In the genomic region with DNA sequence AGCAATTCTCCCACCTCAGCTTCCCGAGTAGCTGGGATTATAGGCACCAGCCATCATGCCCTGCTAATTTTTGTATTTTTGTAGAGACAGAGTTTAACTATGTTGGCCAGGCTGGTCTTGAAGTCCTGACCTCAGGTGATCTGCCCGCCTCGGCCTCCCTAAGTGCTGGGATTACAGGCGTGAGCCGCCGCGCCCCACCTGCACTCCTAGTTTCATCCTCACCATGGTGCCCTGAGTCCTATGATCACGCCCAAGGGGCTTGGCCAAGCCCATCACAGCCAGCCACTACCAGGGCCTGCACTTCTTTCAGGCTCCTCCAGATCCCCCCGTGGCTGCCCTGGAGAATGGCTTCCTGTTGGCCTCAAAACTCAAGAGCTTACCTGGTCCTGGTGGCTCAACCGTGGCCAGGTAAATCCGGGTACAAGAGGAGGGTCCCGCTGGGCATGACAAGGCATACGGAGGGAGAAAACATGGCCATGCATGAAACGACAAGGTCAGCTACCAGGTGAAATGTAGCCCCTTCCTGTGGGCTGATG, we compare ENCODE assay signal across 9 cellular contexts. TPM values are rescaled to one million over a fixed set of nuclear protein-coding genes. Genes with fewer than 3 reads are reported as not detected.
DNase-seq lines count a peak whose midpoint lies in the region; ATAC-seq and TF ChIP-seq lines count a peak whose summit lies in the region.
"Had no signal": no experiment of that assay in that cellular context is flagged by ENCODE, and none has a peak within 500 bp of the region (broad histone marks: within the 10 kb centered on the region; RNA-seq: fewer than 3 reads in every experiment).

No MANE protein-coding gene starts in this region.

- ATAC-seq in gastroesophageal sphincter: no peak

- no peaks in the 10 kb centered on the region for H3K27me3 ChIP-seq in NT2/D1 (ENCODE audit: insufficient read depth, insufficient read length)
- H3K27me3 ChIP-seq in gastroesophageal sphincter: no peaks in the 10 kb centered on the region
- no peaks in the 10 kb centered on the region for H3K27me3 ChIP-seq in stomach smooth muscle (ENCODE audit: control insufficient read depth in 1 of 2, insufficient read depth in 2 of 2, low read length in 2 of 2)
- H3K27me3 ChIP-seq in suprapubic skin: no peaks in the 10 kb centered on the region
- H3K27me3 ChIP-seq: Peyer's patch had no signal

- 0 to 59% methylated on average over 1 to 2 of the region's 14 CpGs for WGBS in gastroesophageal sphincter (ENCODE audit: low coverage in 1 of 2), 2 donors
- 69% methylated on average over 12 of the region's 14 CpGs for WGBS in suprapubic skin

- peak overlapping the region in 3 of 4 donors; percentile 74 to 85 (median 74) for H3K27ac ChIP-seq in gastroesophageal sphincter
- peak overlapping the region; percentile 74 for H3K27ac ChIP-seq in stomach smooth muscle (ENCODE audit: low read length)
- no peak overlapping the region for H3K27ac ChIP-seq in suprapubic skin

- TF ChIP-seq EP300 in gastroesophageal sphincter (IDR thresholded peaks at IDR 0.05) (no peak), suprapubic skin (IDR thresholded peaks at IDR 0.05) (no peak)

- TF ChIP-seq POLR2A in gastroesophageal sphincter (IDR thresholded peaks at IDR 0.05) (no peak), suprapubic skin (IDR thresholded peaks at IDR 0.05) (no peak)

- H3K4me3 ChIP-seq in NT2/D1 (ENCODE audit: insufficient read length, low read depth): no peak overlapping the region
- H3K4me3 ChIP-seq in gastroesophageal sphincter: no peak overlapping the region
- H3K4me3 ChIP-seq in stomach smooth muscle (ENCODE audit: low read length in 2 of 2): peak overlapping the region in 1 of 2 donors; percentile 49
- H3K4me3 ChIP-seq in suprapubic skin: no peak overlapping the region
- H3K4me3 ChIP-seq: Peyer's patch had no signal

- H3K4me1 ChIP-seq in NT2/D1 (ENCODE audit: insufficient read depth, insufficient read length) (peaks cover 26% of the 10 kb centered on the region), gastroesophageal sphincter (peaks cover 0 to 46% (median 29%) of the 10 kb centered on the region in 3 donors), stomach smooth muscle (ENCODE audit: control insufficient read depth, insufficient read depth, low read length) (peaks cover 30% of the 10 kb centered on the region), suprapubic skin (peaks cover 31% of the 10 kb centered on the region)

- peak overlapping the region; percentile 79 for H3K9ac ChIP-seq in NT2/D1 (ENCODE audit: insufficient read length, low read depth)
- peak overlapping the region in 1 of 2 donors; percentile 47 for H3K9ac ChIP-seq in stomach smooth muscle (ENCODE audit: low read length in 2 of 2)

- DNase-seq in NT2/D1 (ENCODE audit: low read depth, low spot score) (no peak), nucleus accumbens (lab: John Stamatoyannopoulos, UW) (no peak), suprapubic skin (ENCODE audit: low spot score in 2 of 2) (no peak)
- DNase-seq: cerebellar nuclear complex; Peyer's patch; stimulated activated naive CD4-positive, alpha-beta T cell had no signal

- no peak for TF ChIP-seq CTCF in gastroesophageal sphincter (IDR thresholded peaks at IDR 0.05)
- no peak for TF ChIP-seq CTCF in suprapubic skin (IDR thresholded peaks at IDR 0.05)

- H3K9me3 ChIP-seq in NT2/D1 (ENCODE audit: insufficient read depth, low read length): no peaks in the 10 kb centered on the region
- H3K9me3 ChIP-seq in gastroesophageal sphincter: no peaks in the 10 kb centered on the region
- H3K9me3 ChIP-seq in stomach smooth muscle (ENCODE audit: control insufficient read depth in 2 of 2, low read length in 2 of 2): no peaks in the 10 kb centered on the region
- H3K9me3 ChIP-seq in suprapubic skin: no peaks in the 10 kb centered on the region
- H3K9me3 ChIP-seq: Peyer's patch had no signal

- no peaks in the 10 kb centered on the region for H3K36me3 ChIP-seq in NT2/D1 (ENCODE audit: insufficient read depth, insufficient read length, low read length)
- H3K36me3 ChIP-seq in gastroesophageal sphincter: no peaks in the 10 kb centered on the region
- H3K36me3 ChIP-seq in stomach smooth muscle (ENCODE audit: control insufficient read depth in 2 of 2, insufficient read depth in 2 of 2, low read length in 2 of 2): no peaks in the 10 kb centered on the region
- H3K36me3 ChIP-seq in suprapubic skin: no peaks in the 10 kb centered on the region
- H3K36me3 ChIP-seq: Peyer's patch had no signal

RNA-seq across cellular contexts. Expression of a gene that starts 20.4 kb away (rescaled TPM):
- total RNA-seq in gastroesophageal sphincter: 1 to 10 TPM; 3.3 to 5.9 (median 4.7) TPM
- total RNA-seq in suprapubic skin: 10 to 100 TPM; 12.0 to 18.3 (median 14.9) TPM

RNA-seq across cellular contexts. Expression of a gene that starts 22.6 kb away (rescaled TPM):
- 10 to 100 TPM in 1 of 4 donors, 1 to 10 TPM in 3; 5.7 to 26.9 (median 7.9) TPM for total RNA-seq in gastroesophageal sphincter
- total RNA-seq in suprapubic skin: 1 to 10 TPM; 1.1 to 3.1 (median 2.3) TPM

RNA-seq across cellular contexts. Expression of a gene that starts 51.4 kb away (rescaled TPM):
- total RNA-seq in gastroesophageal sphincter (1 to 10 TPM; 1.2 to 3.4 (median 2.4) TPM), suprapubic skin (1 to 10 TPM in 1 of 4 donors, under 1 TPM in 3; 0.16 to 1.4 (median 0.52) TPM)
- total RNA-seq: activated T-helper 1 cell treated with anti-CD3 and anti-CD28 coated beads, Interleukin-12 subunit alpha, Interleukin-12 subunit beta, Interleukin-2, Interleukin-4 antibody, amounts not matched to agents 30 ng/mL and 10 ng/mL and 1 ng/mL, durations not matched to agents 14 hours and 24 hours and 36 hours had no signal

RNA-seq across cellular contexts. Expression of a gene that starts 57.9 kb away (rescaled TPM):
- total RNA-seq in gastroesophageal sphincter: 10 to 100 TPM; 26.0 to 37.3 (median 34.7) TPM
- total RNA-seq in suprapubic skin: 10 to 100 TPM; 23.8 to 54.7 (median 46.1) TPM
